Comparison of ENCODE assay signal across 14 cellular contexts in the genomic region with DNA sequence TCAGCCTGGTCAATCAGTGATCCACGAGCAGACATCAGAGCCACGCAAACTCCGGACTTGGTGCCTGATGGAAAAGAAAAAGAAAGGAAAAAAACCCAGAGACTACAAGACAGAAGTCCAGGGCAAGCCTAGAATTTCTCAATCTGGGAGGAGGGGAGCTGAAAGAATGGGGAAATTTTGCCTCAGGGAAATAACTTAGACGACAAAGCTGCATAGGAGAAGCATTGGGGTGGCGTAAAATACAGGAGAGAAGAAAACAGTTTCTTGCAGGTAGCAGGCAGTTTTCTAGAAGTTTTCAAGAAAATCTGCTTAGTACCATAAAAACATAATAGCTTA. TPM values are rescaled to one million over a fixed set of nuclear protein-coding genes. Genes with fewer than 3 reads are reported as not detected.
DNase-seq lines count a peak whose midpoint lies in the region; ATAC-seq and TF ChIP-seq lines count a peak whose summit lies in the region.
"Had no signal": no experiment of that assay in that cellular context is flagged by ENCODE, and none has a peak within 500 bp of the region (broad histone marks: within the 10 kb centered on the region; RNA-seq: fewer than 3 reads in every experiment).

No MANE protein-coding gene starts in this region.

- no peak overlapping the region for H3K27ac Mint-ChIP-seq in activated naive CD4-positive, alpha-beta T cell treated with anti-CD3 and anti-CD28 coated beads for 36 hours
- H3K27ac Mint-ChIP-seq: activated CD4-positive, alpha-beta memory T cell treated with anti-CD3 and anti-CD28 coated beads for 36 hours; endodermal cell had no signal

- H3K36me3 Mint-ChIP-seq in activated naive CD4-positive, alpha-beta T cell treated with anti-CD3 and anti-CD28 coated beads for 36 hours (ENCODE audit: low read depth): no peaks in the 10 kb centered on the region
- H3K36me3 Mint-ChIP-seq: IgD-negative memory B cell had no signal

- CTCF ChIA-PET in activated naive CD4-positive, alpha-beta T cell treated with anti-CD3 and anti-CD28 coated beads for 36 hours (lab: Charles Lee): interaction anchor here (0.6 to 5.6 kb wide), 11 partner anchors 15 to 264 kb away, joined by 3 to 56 read pairs (median 6); partner anchors contain the start of gene ATF1

- no peak for DNase-seq in breast epithelium (ENCODE audit: low spot score in 2 of 2)
- no peak for DNase-seq in left lung
- DNase-seq in activated naive CD4-positive, alpha-beta T cell treated with anti-CD3 and anti-CD28 coated beads for 36 hours: no peak
- no peak for DNase-seq in erythroblast (lab: John Stamatoyannopoulos, UW)
- no peak for DNase-seq in COR-L47 (lab: John Stamatoyannopoulos, UW)
- DNase-seq in activated CD8-positive, alpha-beta memory T cell treated with anti-CD3 and anti-CD28 coated beads for 24 hours: no peak
- DNase-seq: left ventricle myocardium inferior, spleen, testis had no signal

- H3K27ac ChIP-seq in 22Rv1 (peak overlapping the region; percentile 97), breast epithelium (peak overlapping the region; percentile 49 to 50), left lung (peak overlapping the region; percentile 44 to 64)
- H3K27ac ChIP-seq: left ventricle myocardium inferior, spleen, testis had no signal

- no peaks in the 10 kb centered on the region for H3K9me3 ChIP-seq in breast epithelium
- H3K9me3 ChIP-seq in left lung: no peaks in the 10 kb centered on the region
- H3K9me3 ChIP-seq: left ventricle myocardium inferior, spleen, testis had no signal

- no peaks in the 10 kb centered on the region for H3K27me3 Mint-ChIP-seq in activated naive CD4-positive, alpha-beta T cell treated with anti-CD3 and anti-CD28 coated beads for 36 hours (ENCODE audit: low read depth)

- TF ChIP-seq CTCF in 22Rv1 (IDR thresholded peaks at IDR 0.05) (no peak), breast epithelium (IDR thresholded peaks at IDR 0.05) (no peak), left lung (IDR thresholded peaks at IDR 0.05) (no peak)

- TF ChIP-seq RAD21 in Ishikawa (IDR thresholded peaks at IDR 0.05; ENCODE audit: low read depth): no peak

- intact Hi-C loops in breast epithelium (cut with DNase I; ENCODE audit: low total_unique reads): no loop called here
- intact Hi-C loops in left lung (cut with DNase I): no loop called here
- intact Hi-C loops in activated naive CD4-positive, alpha-beta T cell treated with anti-CD3 and anti-CD28 coated beads for 36 hours (cut with micrococcal nuclease): loop anchor here (1.0 to 10.0 kb wide), 6 partner anchors 75 to 944 kb away; partner anchors contain the start of gene DIP2B

- peaks cover 0 to 7% of the 10 kb centered on the region in 2 donors for H3K4me1 ChIP-seq in breast epithelium
- H3K4me1 ChIP-seq in left lung: peaks cover 0 to 36% of the 10 kb centered on the region in 2 donors

- H3K27me3 ChIP-seq in breast epithelium (no peaks in the 10 kb centered on the region), left lung (no peaks in the 10 kb centered on the region)
- H3K27me3 ChIP-seq: testis had no signal

- no peak for TF ChIP-seq POLR2A in breast epithelium (IDR thresholded peaks at IDR 0.05)
- TF ChIP-seq POLR2A in erythroblast (IDR thresholded peaks at IDR 0.05; ENCODE audit: low read length): no peak

- no peak overlapping the region for H3K4me3 Mint-ChIP-seq in activated naive CD4-positive, alpha-beta T cell treated with anti-CD3 and anti-CD28 coated beads for 36 hours
- H3K4me3 Mint-ChIP-seq: endodermal cell had no signal

- H3K9me3 Mint-ChIP-seq in activated naive CD4-positive, alpha-beta T cell treated with anti-CD3 and anti-CD28 coated beads for 36 hours: no peaks in the 10 kb centered on the region
- H3K9me3 Mint-ChIP-seq: activated CD4-positive, alpha-beta memory T cell treated with anti-CD3 and anti-CD28 coated beads for 36 hours; endodermal cell; IgD-negative memory B cell had no signal

- no peaks in the 10 kb centered on the region for H3K36me3 ChIP-seq in breast epithelium
- H3K36me3 ChIP-seq in left lung: no peaks in the 10 kb centered on the region
- H3K36me3 ChIP-seq: left ventricle myocardium inferior, spleen had no signal

- TF ChIP-seq EP300 in Ishikawa (IDR thresholded peaks at IDR 0.05; ENCODE audit: borderline replicate concordance): no peak

- peak overlapping the region in 2 of 3 donors; percentile 34 to 55 for H3K4me3 ChIP-seq in breast epithelium
- H3K4me3 ChIP-seq in left lung: peak overlapping the region in 1 of 2 donors; percentile 2
- H3K4me3 ChIP-seq: left ventricle myocardium inferior, spleen, testis had no signal

- H3K4me1 Mint-ChIP-seq in activated naive CD4-positive, alpha-beta T cell treated with anti-CD3 and anti-CD28 coated beads for 36 hours (ENCODE audit: low read depth): peaks cover 33% of the 10 kb centered on the region

- no peak for ATAC-seq in left lung

TF ChIP-seq in Ishikawa, 13 proteins besides CTCF, POLR2A, EP300 and RAD21:
- TF ChIP-seq NFIC (IDR thresholded peaks at IDR 0.05): no peak
- TF ChIP-seq CEBPB (IDR thresholded peaks at IDR 0.05): 0 out of 2 replicates have a peak, but pooled peaks have one; percentile 30

RNA-seq across cellular contexts. Expression of gene SLC11A2, which starts 2.6 kb away (rescaled TPM):
- total RNA-seq in breast epithelium: 100 to 1,000 TPM in 1 of 3 donors, 10 to 100 TPM in 2; 52.2 to 103 (median 91.0) TPM
- 100 to 1,000 TPM in 1 of 2 donors, 10 to 100 TPM in 1; 72.1 to 120 TPM for total RNA-seq in left lung
- total RNA-seq in activated naive CD4-positive, alpha-beta T cell treated with anti-CD3 and anti-CD28 coated beads for 36 hours: 10 to 100 TPM; 18.6 to 27.0 TPM

RNA-seq across cellular contexts. Expression of gene LETMD1, which starts 19.3 kb away (rescaled TPM):
- total RNA-seq in breast epithelium: 10 to 100 TPM; 63.6 to 92.0 (median 82.1) TPM
- 10 to 100 TPM; 46.8 to 61.0 TPM for total RNA-seq in left lung
- 10 to 100 TPM; 88.7 to 89.0 TPM for total RNA-seq in activated naive CD4-positive, alpha-beta T cell treated with anti-CD3 and anti-CD28 coated beads for 36 hours

RNA-seq across cellular contexts. Expression of gene CSRNP2, which starts 54.6 kb away (rescaled TPM):
- total RNA-seq in breast epithelium: 10 to 100 TPM; 20.2 to 37.3 (median 35.7) TPM
- 10 to 100 TPM; 25.2 to 35.7 TPM for total RNA-seq in left lung
- 10 to 100 TPM in 1 of 2 experiments, 1 to 10 TPM in 1; 8.4 to 11.0 TPM for total RNA-seq in activated naive CD4-positive, alpha-beta T cell treated with anti-CD3 and anti-CD28 coated beads for 36 hours
